ENCODE assay signal across 1 cellular context in genomic region chr19:40777795-40778044, GRCh38.
TF ChIP-seq lines count a peak whose summit lies in the region.

No MANE protein-coding gene starts in this region.

TF ChIP-seq in HepG2, 621 proteins besides CTCF, POLR2A, EP300 and RAD21:
- TF ChIP-seq RFXAP (CRISPR knock-in tag; IDR thresholded peaks at IDR 0.05; ENCODE audit: borderline replicate concordance) (peak; percentile 99), TAF1 (CRISPR knock-in tag; IDR thresholded peaks at IDR 0.05) (peak; percentile 46; the same call in 1 of the 2 replicates), ATF1 (CRISPR knock-in tag; IDR thresholded peaks at IDR 0.05) (peak; percentile 77; the same call in 1 of the 2 replicates), SOX6 (IDR thresholded peaks at IDR 0.05) (no peak), SOX6 (CRISPR knock-in tag; IDR thresholded peaks at IDR 0.05) (0 out of 2 replicates have a peak, but pooled peaks have one; percentile 33), CREB3 (CRISPR knock-in tag; IDR thresholded peaks at IDR 0.05) (0 out of 2 replicates have a peak, but pooled peaks have one; percentile 21), MXD4 (CRISPR knock-in tag; IDR thresholded peaks at IDR 0.05) (0 out of 2 replicates have a peak, but pooled peaks have one; percentile 7), KDM5A (IDR thresholded peaks at IDR 0.05; ENCODE audit: borderline replicate concordance, low read length) (peak; percentile 23; the same call in 1 of the 2 replicates), ZNF776 (CRISPR knock-in tag; IDR thresholded peaks at IDR 0.05) (peak; percentile 6; the same call in 1 of the 2 replicates), MIXL1 (CRISPR knock-in tag; IDR thresholded peaks at IDR 0.05) (0 out of 2 replicates have a peak, but pooled peaks have one; percentile 5), CREM (IDR thresholded peaks at IDR 0.05) (peak; percentile 69), CREM (CRISPR knock-in tag; IDR thresholded peaks at IDR 0.05) (no peak), POLR2G (IDR thresholded peaks at IDR 0.05; ENCODE audit: low read depth, low read length) (peak; percentile 63; the same call in 1 of the 2 replicates), YEATS4 (CRISPR knock-in tag; IDR thresholded peaks at IDR 0.05; ENCODE audit: borderline replicate concordance) (0 out of 2 replicates have a peak, but pooled peaks have one; percentile 57), SNAPC2 (CRISPR knock-in tag; IDR thresholded peaks at IDR 0.05) (0 out of 2 replicates have a peak, but pooled peaks have one; percentile 56), MNT (IDR thresholded peaks at IDR 0.05) (no peak), PITX1 (CRISPR knock-in tag; IDR thresholded peaks at IDR 0.05) (0 out of 2 replicates have a peak, but pooled peaks have one; percentile 49), CREB1 (IDR thresholded peaks at IDR 0.05) (no peak), CREB1 (CRISPR knock-in tag; IDR thresholded peaks at IDR 0.05) (peak; percentile 78; the same call in 1 of the 2 replicates), ZNF790 (CRISPR knock-in tag; IDR thresholded peaks at IDR 0.05; ENCODE audit: borderline replicate concordance) (0 out of 2 replicates have a peak, but pooled peaks have one; percentile 24), ATAD3A (CRISPR knock-in tag; IDR thresholded peaks at IDR 0.05) (no peak), PAF1 (CRISPR knock-in tag; IDR thresholded peaks at IDR 0.05) (no peak), GATA4 (IDR thresholded peaks at IDR 0.05; ENCODE audit: borderline replicate concordance, low read depth) (no peak), HNF1B (CRISPR knock-in tag; IDR thresholded peaks at IDR 0.05) (peak; percentile 25; the same call in 1 of the 2 replicates), ZFP36L1 (CRISPR knock-in tag; IDR thresholded peaks at IDR 0.05) (0 out of 2 replicates have a peak, but pooled peaks have one; percentile 29), TFE3 (CRISPR knock-in tag; IDR thresholded peaks at IDR 0.05) (0 out of 2 replicates have a peak, but pooled peaks have one; percentile 32), ZNF746 (CRISPR knock-in tag; IDR thresholded peaks at IDR 0.05) (no peak), LCORL (IDR thresholded peaks at IDR 0.05) (no peak), LCORL (CRISPR knock-in tag; IDR thresholded peaks at IDR 0.05) (0 out of 2 replicates have a peak, but pooled peaks have one; percentile 11), ZBTB37 (CRISPR knock-in tag; IDR thresholded peaks at IDR 0.05) (no peak), RFXANK (CRISPR knock-in tag; IDR thresholded peaks at IDR 0.05) (peak; percentile 98), SNAPC4 (CRISPR knock-in tag; IDR thresholded peaks at IDR 0.05) (peak; percentile 81; the same call in 1 of the 2 replicates), PRMT3 (CRISPR knock-in tag; IDR thresholded peaks at IDR 0.05; ENCODE audit: borderline replicate concordance, low read depth) (no peak), MAFK (conservative IDR thresholded peaks at IDR 0.05 in 1 of 2, IDR thresholded peaks at IDR 0.05 in 1 of 2; ENCODE audit: low read length in 2 of 2) (peak in 1 of 2 experiments; percentile 73; a peak in 1 of 4 replicates)
